8 cellular contexts compared by ENCODE assay signal in genomic region chr16:87860553-87861299, GRCh38. TPM values are rescaled to one million over a fixed set of nuclear protein-coding genes. Genes with fewer than 3 reads are reported as not detected.
DNase-seq lines count a peak whose midpoint lies in the region; ATAC-seq and TF ChIP-seq lines count a peak whose summit lies in the region.

No MANE protein-coding gene starts in this region.

- H3K9me3 ChIP-seq in breast epithelium (no peaks in the 10 kb centered on the region), T-helper 17 cell (ENCODE audit: control insufficient read depth, low read length, poor library complexity, severe bottlenecking) (no peaks in the 10 kb centered on the region), stomach smooth muscle (ENCODE audit: control insufficient read depth in 2 of 2, low read length in 2 of 2) (no peaks in the 10 kb centered on the region)

- H3K27ac ChIP-seq in breast epithelium (no peak overlapping the region), stomach smooth muscle (ENCODE audit: low read length) (peak overlapping the region; percentile 69)

- H3K36me3 ChIP-seq in breast epithelium (no peaks in the 10 kb centered on the region), stomach smooth muscle (ENCODE audit: control insufficient read depth in 2 of 2, insufficient read depth in 2 of 2, low read length in 2 of 2) (no peaks in the 10 kb centered on the region)

- H3K27ac Mint-ChIP-seq in MCF 10A (ENCODE audit: low read depth, unreplicated experiment) = peak overlapping the region; percentile 75
- peak overlapping the region; percentile 79 for H3K27ac Mint-ChIP-seq in T-helper 17 cell

- H3K4me3 Mint-ChIP-seq in MCF 10A (ENCODE audit: unreplicated experiment) = peak overlapping the region; percentile 67
- H3K4me3 Mint-ChIP-seq in T-helper 17 cell = peak overlapping the region; percentile 25

- TF ChIP-seq POLR2A in breast epithelium (IDR thresholded peaks at IDR 0.05) = no peak

- H3K4me3 ChIP-seq in breast epithelium (no peak overlapping the region), fibroblast of the aortic adventitia (ENCODE audit: low read depth, low read length) (no peak overlapping the region), stomach smooth muscle (ENCODE audit: low read length in 2 of 2) (no peak overlapping the region)

- H3K4me1 ChIP-seq in breast epithelium (peaks cover 4 to 6% of the 10 kb centered on the region in 2 donors), stomach smooth muscle (ENCODE audit: control insufficient read depth, insufficient read depth, low read length) (peaks cover 76% of the 10 kb centered on the region)

- H3K9ac ChIP-seq in stomach smooth muscle (ENCODE audit: low read length in 2 of 2) = no peak overlapping the region

- peak; percentile 72 for DNase-seq in MCF 10A (ENCODE audit: unreplicated experiment)
- DNase-seq in breast epithelium (ENCODE audit: low spot score in 2 of 2) = no peak
- DNase-seq in T-helper 17 cell = no peak
- peak; percentile 52 for DNase-seq in fibroblast of the aortic adventitia (ENCODE audit: low read depth)
- no peak for DNase-seq in ureter (ENCODE audit: low spot score)
- DNase-seq in GM19238 (ENCODE audit: insufficient read length, low spot score) = no peak
- no peak for DNase-seq in NCI-H187 treated with DMSO at 0.1 percent for 48 hours (lab: John Stamatoyannopoulos, UW)

- H3K27me3 ChIP-seq in breast epithelium (no peaks in the 10 kb centered on the region), stomach smooth muscle (ENCODE audit: control insufficient read depth in 1 of 2, insufficient read depth in 2 of 2, low read length in 2 of 2) (no peaks in the 10 kb centered on the region)

- no TSS peak for BruUV-seq in MCF 10A (replicated peaks; lab: Mats Ljungman, UMichigan)

- peaks cover 38% of the 10 kb centered on the region for H3K4me1 Mint-ChIP-seq in MCF 10A (ENCODE audit: insufficient read depth, unreplicated experiment)
- peaks cover 21% of the 10 kb centered on the region for H3K4me1 Mint-ChIP-seq in T-helper 17 cell

- TF ChIP-seq CTCF in MCF 10A (IDR thresholded peaks at IDR 0.05; ENCODE audit: unreplicated experiment) (no peak), breast epithelium (IDR thresholded peaks at IDR 0.05) (no peak), fibroblast of the aortic adventitia (IDR thresholded peaks at IDR 0.05; ENCODE audit: insufficient read depth, low read length) (no peak)

- ATAC-seq in T-helper 17 cell = no peak

- peaks cover 84% of the 10 kb centered on the region for H3K36me3 Mint-ChIP-seq in MCF 10A (ENCODE audit: insufficient read depth, unreplicated experiment)
- no peaks in the 10 kb centered on the region for H3K36me3 Mint-ChIP-seq in T-helper 17 cell (ENCODE audit: low read depth)

- no peaks in the 10 kb centered on the region for H3K9me3 Mint-ChIP-seq in MCF 10A (ENCODE audit: unreplicated experiment)

- POLR2A ChIA-PET in MCF 10A (lab: Yijun Ruan, JAX) = interaction anchor here (2.1 to 14.0 kb wide), 5 partner anchors 6 to 71 kb away, joined by 9 to 220 read pairs (median 9); partner anchors contain the start of gene SLC7A5

- CTCF ChIA-PET in MCF 10A (lab: Yijun Ruan, JAX) = interaction anchor here (0.5 to 1.8 kb wide), 5 partner anchors 9 to 91 kb away, joined by 3 to 8 read pairs (median 4); no protein-coding TSS in a partner anchor

- H3K27me3 Mint-ChIP-seq in MCF 10A (ENCODE audit: insufficient read depth, unreplicated experiment) (no peaks in the 10 kb centered on the region), T-helper 17 cell (no peaks in the 10 kb centered on the region)

- intact Hi-C loops in MCF 10A (cut with micrococcal nuclease) = no loop called here
- intact Hi-C loops in breast epithelium (cut with DNase I; ENCODE audit: low total_unique reads) = loop anchor here (1.0 kb wide), 1 partner anchor 8 kb away; no protein-coding TSS in a partner anchor

RNA-seq across cellular contexts. Expression of gene SLC7A5, which starts 8.6 kb away (rescaled TPM):
- total RNA-seq in MCF 10A (2022) = 794 and 1,007 TPM in 2 replicates
- 1 to 10 TPM in 2 of 3 donors, under 1 TPM in 1; 0.48 to 7.3 (median 5.9) TPM for total RNA-seq in breast epithelium
- 10 to 100 TPM; 50.4 to 53.9 TPM for total RNA-seq in T-helper 17 cell
- 3.7 and 42.8 TPM in 2 replicates for total RNA-seq in fibroblast of the aortic adventitia (ENCODE audit: low replicate concordance)
- total RNA-seq in ureter = 91.8 TPM

Comparison
In these comparisons a context has a peak if more than half of its experiments do, and no peak if none do; other contexts are left out.
1. DNase-seq: peak in MCF 10A (single experiment) and fibroblast of the aortic adventitia (single experiment); none in breast epithelium (0 of 2), T-helper 17 cell (0 of 3), ureter (single experiment), GM19238 (single experiment) and NCI-H187 treated with DMSO at 0.1 percent for 48 hours (single experiment).